Comparison of ENCODE assay signal across 23 cellular contexts in genomic region chr2:64080179-64080578, GRCh38.
DNase-seq lines count a peak whose midpoint lies in the region; ATAC-seq, FAIRE-seq and TF ChIP-seq lines count a peak whose summit lies in the region.
"Had no signal": no experiment of that assay in that cellular context is flagged by ENCODE, and none has a peak within 500 bp of the region (broad histone marks: within the 10 kb centered on the region; RNA-seq: fewer than 3 reads in every experiment).

No MANE protein-coding gene starts in this region.

- peaks cover 8% of the 10 kb centered on the region; the same call in 1 of the 2 replicates for H3K9me2 ChIP-seq in GM23338 (ENCODE audit: insufficient read depth)

- no peak for TF ChIP-seq RAD21 in K562 (CRISPR knock-in tag; conservative IDR thresholded peaks at IDR 0.05 in 1 of 2, IDR thresholded peaks at IDR 0.05 in 1 of 2)

- no TSS peak for BruUV-seq in K562 (replicated peaks; lab: Mats Ljungman, UMichigan)

- no peak for FAIRE-seq in K562 (lab: Jason Lieb, UNC)
- FAIRE-seq: D721Med, GM12878, GM19239, H54 had no signal

- no peak overlapping the region for H2BK120ac ChIP-seq in mesendoderm (ENCODE audit: low read depth, low read length)

- DNase-seq in MV-4-11 (lab: John Stamatoyannopoulos, UW) (peak; percentile 19), K562 (ENCODE audit: extremely low read depth in 1 of 4, low spot score in 3 of 4) (peak in 1 of 4 experiments; percentile 27), mesendoderm (no peak), NCI-H1694 treated with DMSO at 0.1 percent for 48 hours (lab: John Stamatoyannopoulos, UW) (no peak), GM23338 (ENCODE audit: low spot score) (no peak), islet precursor cell (no peak)
- DNase-seq: AML-193; BE2C; CD4-positive, alpha-beta T cell; CD8-positive, alpha-beta memory T cell; DMS 273 treated with DMSO at 0.1 percent for 48 hours; DMS79; EL; GDM1; GOT3; HFFc6 had no signal

- H3K36me3 ChIP-seq in K562 (ENCODE audit: control insufficient read depth, insufficient read depth, low read length) (no peaks in the 10 kb centered on the region), mesendoderm (ENCODE audit: control insufficient read depth, insufficient read depth, low read length) (no peaks in the 10 kb centered on the region), GM23338 (ENCODE audit: insufficient read depth) (no peaks in the 10 kb centered on the region)
- H3K36me3 ChIP-seq: BE2C; BLaER1 treated with 17β-estradiol and CSF1 and Interleukin-3, amounts not matched to agents 10 nM and 100 nM; HAP-1 had no signal

- no peak overlapping the region for H3K9ac ChIP-seq in K562 (ENCODE audit: insufficient read depth in 1 of 2, low read depth in 2 of 2, low read length in 2 of 2)
- H3K9ac ChIP-seq in mesendoderm (ENCODE audit: low read length) = no peak overlapping the region
- H3K9ac ChIP-seq: BLaER1 treated with 17β-estradiol and CSF1 and Interleukin-3, amounts not matched to agents 10 nM and 100 nM had no signal

- TF ChIP-seq CTCF in K562 (IDR thresholded peaks at IDR 0.05 in 2 of 3, conservative IDR thresholded peaks at IDR 0.05 in 1 of 3; ENCODE audit: insufficient read depth in 2 of 3, low read depth in 1 of 3, low read length in 3 of 3) (no peak), GM23338 (conservative IDR thresholded peaks at IDR 0.05; ENCODE audit: low read depth in 2 of 2) (no peak)

- H3K4me2 ChIP-seq in K562 (ENCODE audit: insufficient read depth, low read length) (peak overlapping the region; percentile 2), mesendoderm (ENCODE audit: low read length) (no peak overlapping the region), GM23338 (no peak overlapping the region)
- H3K4me2 ChIP-seq: BLaER1 treated with 17β-estradiol and CSF1 and Interleukin-3, amounts not matched to agents 10 nM and 100 nM had no signal

- no peaks in the 10 kb centered on the region for H3K9me1 ChIP-seq in K562 (ENCODE audit: control insufficient read depth, insufficient read depth, low read length)

- H3K79me1 ChIP-seq in mesendoderm (ENCODE audit: low read length) = no peaks in the 10 kb centered on the region

- H3K4me3 ChIP-seq in K562 (no peak overlapping the region), mesendoderm (ENCODE audit: low read length) (no peak overlapping the region), GM23338 (no peak overlapping the region)
- H3K4me3 ChIP-seq: BLaER1 treated with 17β-estradiol and CSF1 and Interleukin-3, amounts not matched to agents 10 nM and 100 nM; GM12878; HAP-1 had no signal

- H2AFZ ChIP-seq in K562 (ENCODE audit: low read depth, low read length) (peak overlapping the region; percentile 69), GM23338 (no peak overlapping the region)

- 0% methylated on average over 1 of the region's 1 CpG for WGBS in K562 (ENCODE audit: insufficient coverage, low coverage, missing lambda C conversion rate)
- WGBS in mesendoderm (ENCODE audit: extremely low coverage, insufficient coverage, low lambda C conversion rate) = no CpG with 5 or more reads among the region's 1 CpG

- H4K20me1 ChIP-seq in K562 (replicated peaks; ENCODE audit: control insufficient read depth, insufficient read depth, low read length) (no peaks in the 10 kb centered on the region), GM23338 (replicated peaks; ENCODE audit: insufficient read depth) (no peaks in the 10 kb centered on the region)
- H4K20me1 ChIP-seq: BLaER1 treated with 17β-estradiol and CSF1 and Interleukin-3, amounts not matched to agents 10 nM and 100 nM had no signal

- no peak overlapping the region for H3K27ac Mint-ChIP-seq in GM23338
- H3K27ac Mint-ChIP-seq: CD14-positive monocyte; CD4-positive, alpha-beta T cell; HFFc6 had no signal

- H3K9me3 Mint-ChIP-seq in GM23338 = no peaks in the 10 kb centered on the region; the same call in 1 of the 3 replicates
- H3K9me3 Mint-ChIP-seq: CD14-positive monocyte; CD4-positive, alpha-beta T cell; CD8-positive, alpha-beta memory T cell; HFFc6 had no signal

- intact Hi-C loops in K562 (cut with micrococcal nuclease) = no loop called here

- peaks cover 3% of the 10 kb centered on the region for H3K27me3 Mint-ChIP-seq in GM23338 (ENCODE audit: insufficient read depth, low read depth, poor library complexity)
- H3K27me3 Mint-ChIP-seq: CD4-positive, alpha-beta T cell had no signal

- no peaks in the 10 kb centered on the region for H3K9me3 ChIP-seq in K562 (replicated peaks; ENCODE audit: control insufficient read depth, insufficient read depth, low read depth, low read length)
- H3K9me3 ChIP-seq: BE2C; BLaER1 treated with 17β-estradiol and CSF1 and Interleukin-3, amounts not matched to agents 10 nM and 100 nM; HAP-1 had no signal

- H3K4me1 Mint-ChIP-seq in GM23338 = peaks cover 11% of the 10 kb centered on the region
- H3K4me1 Mint-ChIP-seq: CD8-positive, alpha-beta memory T cell had no signal

- H2AK5ac ChIP-seq in mesendoderm (ENCODE audit: low read length) = peak overlapping the region; percentile 65

- H3K56ac ChIP-seq in mesendoderm (ENCODE audit: low read length) = no peak overlapping the region

- peak; percentile 72 for ATAC-seq in K562
- ATAC-seq in GM23338 = no peak
- ATAC-seq: GM12878 had no signal

- H3K79me2 ChIP-seq in K562 (ENCODE audit: control insufficient read depth, insufficient read depth, low read length) = no peaks in the 10 kb centered on the region
- H3K79me2 ChIP-seq in mesendoderm (ENCODE audit: control insufficient read depth, insufficient read depth, low read length) = no peaks in the 10 kb centered on the region
- H3K79me2 ChIP-seq in GM23338 (replicated peaks; ENCODE audit: insufficient read depth) = no peaks in the 10 kb centered on the region

- CTCF ChIA-PET in K562 (lab: Yijun Ruan, JAX; ENCODE audit: low intra/inter-chr PET ratio) = no interaction called here

- peak overlapping the region; percentile 75 for H3K18ac ChIP-seq in mesendoderm (ENCODE audit: low read length)

- no peak overlapping the region for H4K8ac ChIP-seq in mesendoderm (ENCODE audit: low read depth, low read length)

- in situ Hi-C loops in K562 (cut with MboI) = no loop called here

- no peaks in the 10 kb centered on the region for H3F3A ChIP-seq in GM23338 (replicated peaks; ENCODE audit: low read depth)

- H3K27me3 ChIP-seq in K562 (ENCODE audit: control insufficient read depth in 2 of 2, insufficient read depth in 2 of 2, low read length in 2 of 2) (no peaks in the 10 kb centered on the region), mesendoderm (ENCODE audit: insufficient read depth, low read length, poor library complexity) (no peaks in the 10 kb centered on the region), GM23338 (ENCODE audit: insufficient read depth) (no peaks in the 10 kb centered on the region)
- H3K27me3 ChIP-seq: BE2C; BLaER1 treated with 17β-estradiol and CSF1 and Interleukin-3, amounts not matched to agents 10 nM and 100 nM had no signal

- no peak overlapping the region for H2BK5ac ChIP-seq in mesendoderm (ENCODE audit: low read length)

- H3K4ac ChIP-seq in mesendoderm (ENCODE audit: low read depth, low read length) = no peak overlapping the region

- no peak for TF ChIP-seq POLR2A in K562 (conservative IDR thresholded peaks at IDR 0.05)

- POLR2A ChIA-PET in K562 (lab: Yijun Ruan, JAX) = interaction anchor here (1.2 kb wide), 2 partner anchors 12 to 768 kb away, joined by 3 read pairs; no protein-coding TSS in a partner anchor

- H3K27ac ChIP-seq in K562 (ENCODE audit: extremely low read depth, low read depth, low read length) (peak overlapping the region; percentile 21), mesendoderm (ENCODE audit: low read depth, low read length) (no peak overlapping the region), GM23338 (ENCODE audit: low read depth) (no peak overlapping the region)
- H3K27ac ChIP-seq: BLaER1 treated with 17β-estradiol and CSF1 and Interleukin-3, amounts not matched to agents 10 nM and 100 nM had no signal

- H2BK15ac ChIP-seq in mesendoderm (replicated peaks; ENCODE audit: low read depth) = no peak overlapping the region

- H3K36me3 Mint-ChIP-seq in GM23338 (ENCODE audit: low read depth) = no peaks in the 10 kb centered on the region
- H3K36me3 Mint-ChIP-seq: CD14-positive monocyte; CD8-positive, alpha-beta memory T cell had no signal

- no peak overlapping the region for H3K23ac ChIP-seq in mesendoderm (ENCODE audit: low read length)

- H3K4me1 ChIP-seq in K562 (replicated peaks in 1 of 2; ENCODE audit: control insufficient read depth in 2 of 2, insufficient read depth in 2 of 2, low read length in 2 of 2) = peaks cover 7 to 25% of the 10 kb centered on the region in 2 experiments
- no peaks in the 10 kb centered on the region for H3K4me1 ChIP-seq in mesendoderm (ENCODE audit: control insufficient read depth, low read depth, low read length)
- H3K4me1 ChIP-seq in GM23338 (ENCODE audit: insufficient read depth) = peaks cover 8% of the 10 kb centered on the region
- H3K4me1 ChIP-seq: BE2C had no signal

- no peak for TF ChIP-seq EP300 in K562 (IDR thresholded peaks at IDR 0.05; ENCODE audit: low read length)

- peak overlapping the region; percentile 56 for H4K5ac ChIP-seq in mesendoderm (ENCODE audit: low read length)

- no peak overlapping the region for H3K4me3 Mint-ChIP-seq in GM23338
- H3K4me3 Mint-ChIP-seq: CD14-positive monocyte; CD4-positive, alpha-beta T cell; CD8-positive, alpha-beta memory T cell; HFFc6 had no signal

TF ChIP-seq in K562, 482 proteins besides CTCF, POLR2A, EP300 and RAD21 (continues in another document):
- TF ChIP-seq PPARD (CRISPR knock-in tag; IDR thresholded peaks at IDR 0.05) = no peak
- TF ChIP-seq ZNF324 (CRISPR knock-in tag; IDR thresholded peaks at IDR 0.05) = no peak
- no peak for TF ChIP-seq RNF2 (IDR thresholded peaks at IDR 0.05)

TF ChIP-seq in GM23338, 12 proteins besides CTCF, POLR2A, EP300 and RAD21 (continues in another document):
- TF ChIP-seq NANOG (IDR thresholded peaks at IDR 0.05; ENCODE audit: borderline replicate concordance) (no peak), CREB1 (CRISPR knock-in tag; IDR thresholded peaks at IDR 0.05; ENCODE audit: low read depth) (no peak), STAT1 (IDR thresholded peaks at IDR 0.05; ENCODE audit: unreplicated experiment) (no peak)
